Comparison of ENCODE assay signal across 9 cellular contexts in the genomic region with DNA sequence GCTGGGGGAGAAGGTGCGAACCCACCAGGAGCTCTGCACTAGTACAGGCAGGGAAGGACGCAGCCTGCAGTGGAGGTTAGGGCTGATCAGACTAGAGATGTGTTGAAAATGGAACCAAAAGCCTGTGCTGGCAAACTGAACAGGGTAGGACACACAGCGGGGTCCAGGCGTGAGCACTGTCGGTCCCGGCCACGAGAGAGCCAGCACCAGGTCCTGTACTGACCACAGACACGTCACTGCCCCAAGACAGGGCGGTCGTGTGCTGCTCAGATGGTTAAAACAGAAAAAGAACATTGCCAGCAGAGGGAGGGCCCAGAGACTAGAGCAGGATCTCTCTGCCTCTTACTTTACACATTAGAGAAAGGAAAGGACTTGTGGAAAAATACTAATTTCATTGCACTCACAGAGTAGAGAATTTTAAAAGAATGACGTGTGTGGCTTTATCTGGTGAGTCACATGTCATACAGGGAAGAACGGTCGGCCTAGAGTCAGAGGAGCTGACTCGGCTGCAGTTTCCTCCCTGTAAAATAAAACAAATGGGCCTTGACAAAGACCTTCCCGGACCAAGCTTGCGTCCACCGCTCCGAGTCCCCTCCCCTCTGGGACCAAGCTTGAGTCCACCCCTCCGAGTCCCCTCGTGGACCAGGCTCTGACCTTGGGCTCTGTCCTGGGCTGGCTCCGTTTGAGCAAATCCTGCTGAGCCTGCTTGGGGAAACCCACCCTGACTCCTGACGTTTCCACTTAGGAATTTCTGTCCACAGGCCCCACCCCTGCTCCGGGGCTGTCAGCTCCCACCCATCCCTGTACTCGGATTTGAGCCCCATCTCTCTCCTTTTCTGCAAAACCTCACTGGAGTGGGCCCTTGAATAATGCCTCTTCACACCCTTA. TPM values are rescaled to one million over a fixed set of nuclear protein-coding genes. Genes with fewer than 3 reads are reported as not detected.
DNase-seq lines count a peak whose midpoint lies in the region; ATAC-seq and TF ChIP-seq lines count a peak whose summit lies in the region.
"Had no signal": no experiment of that assay in that cellular context is flagged by ENCODE, and none has a peak within 500 bp of the region (broad histone marks: within the 10 kb centered on the region; RNA-seq: fewer than 3 reads in every experiment).

No MANE protein-coding gene starts in this region.

- peak; percentile 67 for ATAC-seq in GM18498 (IDR thresholded peaks at IDR 0.05; ENCODE audit: unreplicated experiment)
- ATAC-seq in stimulated activated naive B cell treated with anti-CD40 and anti-IgM and Interleukin-4, amounts not matched to agents 10 μg/mL and 1 μg/mL and 100 μg/mL, for 72 hours (replicated peaks): peak; percentile 62 to 64
- ATAC-seq in HG02571 (IDR thresholded peaks at IDR 0.05; ENCODE audit: unreplicated experiment): no peak

- intact Hi-C loops in mammary epithelial cell (cut with micrococcal nuclease): no loop called here

- H3K27me3 ChIP-seq in MG63 (no peaks in the 10 kb centered on the region), mammary epithelial cell (ENCODE audit: insufficient read depth, low read length) (no peaks in the 10 kb centered on the region), layer of hippocampus (ENCODE audit: control insufficient read depth, insufficient read depth, low read length) (no peaks in the 10 kb centered on the region)

- H3K36me3 Mint-ChIP-seq in stimulated activated naive B cell treated with anti-CD40 and anti-IgM and Interleukin-4, amounts not matched to agents 10 μg/mL and 1 μg/mL and 100 μg/mL, for 72 hours: peaks cover 41 to 43% of the 10 kb centered on the region in 2 donors

- no peaks in the 10 kb centered on the region for H3K9me3 ChIP-seq in MG63
- no peaks in the 10 kb centered on the region for H3K9me3 ChIP-seq in mammary epithelial cell (replicated peaks; ENCODE audit: insufficient read depth, low read length)

- peak overlapping the region; percentile 74 for H3K9ac ChIP-seq in mammary epithelial cell (ENCODE audit: insufficient read depth, low read length)

- 25% methylated on average over 19 of the region's 24 CpGs for WGBS in mammary epithelial cell (ENCODE audit: low coverage, missing lambda C conversion rate)

- dilution Hi-C loops in mammary epithelial cell (cut with HindIII; ENCODE audit: low sequenced_read_pairs): loop anchor here (5.0 kb wide), 1 partner anchor 66 kb away; no protein-coding TSS in a partner anchor

- H3K27ac Mint-ChIP-seq in stimulated activated naive B cell treated with anti-CD40 and anti-IgM and Interleukin-4, amounts not matched to agents 10 μg/mL and 1 μg/mL and 100 μg/mL, for 72 hours: peak overlapping the region; percentile 86

- in situ Hi-C loops in mammary epithelial cell (cut with MboI; ENCODE audit: low sequenced_read_pairs in 2 of 2): no loop called here

- peaks cover 3 to 14% of the 10 kb centered on the region in 2 donors for H3K4me1 Mint-ChIP-seq in stimulated activated naive B cell treated with anti-CD40 and anti-IgM and Interleukin-4, amounts not matched to agents 10 μg/mL and 1 μg/mL and 100 μg/mL, for 72 hours

- DNase-seq in MG63 (peak; percentile 78), mammary epithelial cell (peak; percentile 81), NCI-H1417 (lab: John Stamatoyannopoulos, UW) (no peak)
- no peak for DNase-seq in stimulated activated naive B cell treated with anti-CD40 and anti-IgM and Interleukin-4, amounts not matched to agents 10 μg/mL and 1 μg/mL and 100 μg/mL, for 72 hours
- no peak for DNase-seq in stimulated activated naive CD4-positive, alpha-beta T cell (lab: John Stamatoyannopoulos, UW)

- TF ChIP-seq CTCF in mammary epithelial cell (conservative IDR thresholded peaks at IDR 0.05 in 1 of 2, IDR thresholded peaks at IDR 0.05 in 1 of 2; ENCODE audit: extremely low read depth in 1 of 2, insufficient read depth in 1 of 2, low read depth in 1 of 2, low read length in 2 of 2): peak; percentile 6 to 7

- peak overlapping the region; percentile 73 to 75 for H3K4me3 Mint-ChIP-seq in stimulated activated naive B cell treated with anti-CD40 and anti-IgM and Interleukin-4, amounts not matched to agents 10 μg/mL and 1 μg/mL and 100 μg/mL, for 72 hours

- peaks cover 21% of the 10 kb centered on the region for H3K4me1 ChIP-seq in mammary epithelial cell (ENCODE audit: insufficient read depth, low read length)

- CTCF ChIA-PET in mammary epithelial cell (lab: Charles Lee; ENCODE audit: low non-redundant PET): no interaction called here

- H3K79me2 ChIP-seq in mammary epithelial cell (ENCODE audit: insufficient read depth, low read length): no peaks in the 10 kb centered on the region

- H3K27ac ChIP-seq in mammary epithelial cell (ENCODE audit: insufficient read depth, low read depth, low read length) (peak overlapping the region; percentile 89), layer of hippocampus (ENCODE audit: low read depth, low read length) (peak overlapping the region; percentile 49)
- H3K27ac ChIP-seq: VCaP had no signal

- H3K9me3 Mint-ChIP-seq in stimulated activated naive B cell treated with anti-CD40 and anti-IgM and Interleukin-4, amounts not matched to agents 10 μg/mL and 1 μg/mL and 100 μg/mL, for 72 hours: no peaks in the 10 kb centered on the region

- no peaks in the 10 kb centered on the region for H4K20me1 ChIP-seq in mammary epithelial cell (ENCODE audit: insufficient read depth, low read length)

- H3K36me3 ChIP-seq in MG63 (peaks cover 11% of the 10 kb centered on the region), mammary epithelial cell (ENCODE audit: insufficient read depth, low read length) (no peaks in the 10 kb centered on the region)

- BruUV-seq in mammary epithelial cell (replicated peaks; lab: Mats Ljungman, UMichigan): TSS peak; percentile 33

- peak overlapping the region; percentile 94 for H2AFZ ChIP-seq in mammary epithelial cell (ENCODE audit: low read depth, low read length)

- H3K4me3 ChIP-seq in MG63 (peak overlapping the region; percentile 28), mammary epithelial cell (replicated peaks in 1 of 3; ENCODE audit: insufficient read depth in 1 of 3, low read depth in 2 of 3, low read length in 3 of 3) (peak overlapping the region; percentile 6 to 33 (median 23))

- no peaks in the 10 kb centered on the region for H3K27me3 Mint-ChIP-seq in stimulated activated naive B cell treated with anti-CD40 and anti-IgM and Interleukin-4, amounts not matched to agents 10 μg/mL and 1 μg/mL and 100 μg/mL, for 72 hours

- H3K4me2 ChIP-seq in mammary epithelial cell (ENCODE audit: insufficient read depth, low read depth, low read length): peak overlapping the region; percentile 93

RNA-seq across cellular contexts. Expression of a gene that starts 16.7 kb away (rescaled TPM):
- total RNA-seq in MG63 (2014; rRNA removed; shearing (Covaris generic); ENCODE audit: low replicate concordance): 75.8 and 78.9 TPM in 2 replicates
- total RNA-seq in mammary epithelial cell: 10 to 100 TPM; 13.3 to 35.1 TPM
- polyA plus RNA-seq in mammary epithelial cell: 36.0 TPM
- 20.7 TPM for polyA minus RNA-seq in mammary epithelial cell

RNA-seq across cellular contexts. Expression of a gene that starts 22.1 kb away (rescaled TPM):
- 26.0 and 71.0 TPM in 2 replicates for total RNA-seq in MG63 (2014; rRNA removed; shearing (Covaris generic); ENCODE audit: low replicate concordance)
- 10 to 100 TPM; 29.2 to 33.7 TPM for total RNA-seq in mammary epithelial cell
- polyA plus RNA-seq in mammary epithelial cell: 15.2 TPM
- polyA minus RNA-seq in mammary epithelial cell: 8.7 TPM

RNA-seq across cellular contexts. Expression of a gene that starts 39.0 kb away (rescaled TPM):
- 3,110 and 4,078 TPM in 2 replicates for total RNA-seq in MG63 (2014; rRNA removed; shearing (Covaris generic); ENCODE audit: low replicate concordance)
- 1,000 to 10,000 TPM; 1,346 to 1,386 TPM for total RNA-seq in mammary epithelial cell
- 1,425 TPM for polyA plus RNA-seq in mammary epithelial cell
- 544 TPM for polyA minus RNA-seq in mammary epithelial cell

RNA-seq across cellular contexts. Expression of a gene that starts 58.9 kb away (rescaled TPM):
- total RNA-seq in MG63 (2014; rRNA removed; shearing (Covaris generic); ENCODE audit: low replicate concordance): 2.1 TPM in 1 of 2 replicates, not detected in the other
- total RNA-seq in mammary epithelial cell: not detected
- polyA plus RNA-seq in mammary epithelial cell: not detected
- not detected for polyA minus RNA-seq in mammary epithelial cell

Comparison
In these comparisons a context has a peak if more than half of its experiments do, and no peak if none do; other contexts are left out.
1. DNase-seq: peak in MG63 (single experiment) and mammary epithelial cell (single experiment); none in stimulated activated naive B cell treated with anti-CD40 and anti-IgM and Interleukin-4, amounts not matched to agents 10 μg/mL and 1 μg/mL and 100 μg/mL, for 72 hours (single experiment), stimulated activated naive CD4-positive, alpha-beta T cell (0 of 6) and NCI-H1417 (0 of 3).